Comparison of ENCODE assay signal across 33 cellular contexts in the genomic region with DNA sequence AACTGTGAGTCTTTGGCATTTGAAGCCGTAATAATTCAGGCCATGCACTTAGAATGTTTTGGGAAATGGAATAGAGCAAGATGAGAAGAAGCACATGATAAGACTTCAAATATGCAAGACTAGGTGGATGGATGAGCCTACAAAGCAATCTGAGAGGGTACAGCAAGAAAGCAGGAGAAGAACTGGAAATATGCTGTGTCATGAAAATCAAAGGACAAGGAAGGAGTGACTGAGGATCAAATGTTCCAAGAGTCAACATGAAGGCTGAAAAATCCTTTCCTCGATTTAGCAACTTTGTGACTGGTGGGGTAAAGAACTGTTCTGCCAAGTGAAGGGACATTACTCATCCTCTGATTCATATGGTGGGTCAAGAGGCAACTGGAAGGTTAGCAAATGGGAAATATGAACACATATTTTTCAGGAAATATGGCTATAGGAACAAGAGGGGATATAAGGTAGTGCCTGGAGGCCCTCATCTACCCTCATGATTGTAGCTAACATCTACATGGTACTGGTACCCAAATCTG.
"Had no signal": no experiment of that assay in that cellular context is flagged by ENCODE, and none has a peak within 500 bp of the region (broad histone marks: within the 10 kb centered on the region; RNA-seq: fewer than 3 reads in every experiment).

No MANE protein-coding gene starts in this region.

- H3K4me2 ChIP-seq: PC-9 had no signal

- H2AFZ ChIP-seq: PC-9 had no signal

- H3K4me1 ChIP-seq: SJCRH30 had no signal

- H3K27ac ChIP-seq: cardiac muscle cell, PC-9, SJCRH30, SK-N-MC, WERI-Rb-1 had no signal

- H3K27me3 ChIP-seq: cardiac muscle cell, MG63, SJCRH30 had no signal

- H3K9me3 ChIP-seq: MG63, SJCRH30 had no signal

- H3K36me3 ChIP-seq: cardiac muscle cell, MG63, SJCRH30, WERI-Rb-1 had no signal

- DNase-seq: activated CD4-positive, alpha-beta T cell treated with anti-CD3 and anti-CD28 coated beads for 1 hour; activated CD4-positive, alpha-beta T cell treated with anti-CD3 and anti-CD28 coated beads for 48 hours; activated CD4-positive, alpha-beta T cell treated with anti-CD3 and anti-CD28 coated beads, Interleukin-2, amount 50 U/mL, for 4 hours; activated CD4-positive, CD25-positive, alpha-beta regulatory T cell; activated CD8-positive, alpha-beta T cell treated with anti-CD3 and anti-CD28 coated beads for 36 hours; activated effector memory CD4-positive, alpha-beta T cell treated with anti-CD3 and anti-CD28 coated beads, Interleukin-2, amount 50 U/mL, for 16 hours; activated naive CD4-positive, alpha-beta T cell; activated naive CD4-positive, alpha-beta T cell treated with anti-CD3 and anti-CD28 coated beads, Interleukin-2, amount 50 U/mL, for 16 hours; activated naive CD8-positive, alpha-beta T cell treated with anti-CD3 and anti-CD28 coated beads for 36 hours; activated T-cell treated with anti-CD3 and anti-CD28 coated beads, Interleukin-2, amount 50 U/mL, for 1 hour; activated T-cell treated with anti-CD3 and anti-CD28 coated beads, Interleukin-2, amount 50 U/mL, for 72 hours; amniotic stem cell; aorta; Karpas-422; MG63; NCI-H1048; NCI-H1105 treated with DMSO at 0.1 percent for 48 hours; NCI-H1436; NCI-H1694 treated with DMSO at 0.1 percent for 48 hours; NCI-H2029; NCI-H510A; NCI-H526; NCI-H748 treated with DMSO at 0.1 percent for 48 hours; NK-92 treated with Interleukin-12 subunit alpha and Interleukin-12 subunit beta, amount 100 ng/mL, for 24 hours; PC-9; SHP77; SJCRH30; T1000; WERI-Rb-1 had no signal

- H3K4me3 ChIP-seq: cardiac muscle cell, MG63, PC-9, SJCRH30, SK-N-MC had no signal

- FAIRE-seq: RCC 7860 had no signal

- ATAC-seq: activated CD8-positive, alpha-beta T cell treated with anti-CD3 and anti-CD28 coated beads for 36 hours; activated T-cell treated with anti-CD3 and anti-CD28 coated beads, Interleukin-2, amount 50 U/mL, for 72 hours; activated T-helper 17 cell treated with anti-CD3 and anti-CD28 coated beads, Interleukin-2, amount 50 U/mL, for 72 hours had no signal
